ENCODE assay signal across 8 cellular contexts in the genomic region with DNA sequence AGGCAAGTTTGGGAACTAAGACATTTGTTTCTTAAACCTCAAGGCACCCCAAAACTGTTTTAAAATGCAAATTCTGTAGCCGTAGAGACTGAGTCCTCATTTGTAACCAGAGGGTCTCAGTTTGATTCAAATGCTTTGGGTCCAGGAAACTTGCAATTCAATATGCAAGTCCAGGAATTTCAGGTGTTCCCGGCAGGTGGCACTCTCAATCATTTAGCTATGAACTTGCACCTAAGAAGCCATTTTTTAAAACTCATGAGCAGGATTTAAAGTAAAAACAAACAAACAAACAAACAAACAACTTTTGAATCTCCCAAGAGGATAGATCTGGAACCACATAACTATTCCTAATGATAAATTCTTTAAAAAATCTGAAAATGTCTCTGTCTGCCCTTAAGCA. TPM values are rescaled to one million over a fixed set of nuclear protein-coding genes. Genes with fewer than 3 reads are reported as not detected.
DNase-seq lines count a peak whose midpoint lies in the region; ATAC-seq, FAIRE-seq and TF ChIP-seq lines count a peak whose summit lies in the region.
"Had no signal": no experiment of that assay in that cellular context is flagged by ENCODE, and none has a peak within 500 bp of the region (broad histone marks: within the 10 kb centered on the region; RNA-seq: fewer than 3 reads in every experiment).

No MANE protein-coding gene starts in this region.

- WGBS in HepG2 (ENCODE audit: low lambda C conversion rate), result 45% methylated on average over 2 of the region's 2 CpGs

- no peak for ATAC-seq in HepG2

- H3K4me3 ChIP-seq in H7 (ENCODE audit: insufficient read depth, low read depth, low read length), result no peak overlapping the region
- H3K4me3 ChIP-seq in HepG2 (replicated peaks in 1 of 3; ENCODE audit: insufficient read depth in 1 of 3, low read depth in 2 of 3, low read length in 3 of 3), result no peak overlapping the region

- BruUV-seq in HepG2 (replicated peaks; lab: Mats Ljungman, UMichigan), result no TSS peak

- intact Hi-C loops in HepG2 (cut with micrococcal nuclease; ENCODE audit: unreplicated experiment), result loop anchor here (1.0 to 2.0 kb wide), 3 partner anchors 72 to 532 kb away; partner anchors contain the start of gene CAT

- H4K20me1 ChIP-seq in HepG2 (ENCODE audit: insufficient read depth, low read length), result no peaks in the 10 kb centered on the region

- no peak for TF ChIP-seq EP300 in HepG2 (IDR thresholded peaks at IDR 0.05; ENCODE audit: low read depth in 2 of 2, low read length in 2 of 2)
- TF ChIP-seq EP300 in HepG2 (CRISPR knock-in tag; IDR thresholded peaks at IDR 0.05; ENCODE audit: borderline replicate concordance), result no peak

- no peaks in the 10 kb centered on the region for H3K36me3 ChIP-seq in H7 (replicated peaks; ENCODE audit: control insufficient read depth, insufficient read depth, low read length)
- H3K36me3 ChIP-seq in HepG2 (replicated peaks in 1 of 2; ENCODE audit: control insufficient read depth in 1 of 2, insufficient read depth in 2 of 2, low read length in 2 of 2), result no peaks in the 10 kb centered on the region

- peaks cover 56% of the 10 kb centered on the region for H3K4me1 ChIP-seq in HepG2 (ENCODE audit: insufficient read depth, low read length)

- 0 out of 2 replicates have a peak, but pooled peaks have one; percentile 21 for TF ChIP-seq RAD21 in HepG2 (CRISPR knock-in tag; IDR thresholded peaks at IDR 0.05)

- H2AFZ ChIP-seq in HepG2 (ENCODE audit: low read length), result no peak overlapping the region

- POLR2A ChIA-PET in HepG2 (lab: Yijun Ruan, JAX), result no interaction called here

- no peak for TF ChIP-seq POLR2A in HepG2 (IDR thresholded peaks at IDR 0.05; ENCODE audit: insufficient read depth in 1 of 2, low read depth in 2 of 2, low read length in 2 of 2)

- no peak overlapping the region for H3K4me2 ChIP-seq in HepG2 (ENCODE audit: low read depth, low read length)

- in situ Hi-C loops in HepG2 (cut with HindIII; ENCODE audit: extremely low pct_ligation_motif_present, low pct_unique_long_range_greater_than_20kb), result loop anchor here (5.0 to 25.0 kb wide), 4 partner anchors 101 to 1021 kb away; no protein-coding TSS in a partner anchor

- no peak overlapping the region for H3K9ac ChIP-seq in HepG2 (ENCODE audit: insufficient read depth, low read depth, low read length)

- no peaks in the 10 kb centered on the region for H3K79me2 ChIP-seq in HepG2 (ENCODE audit: insufficient read depth, low read length)

- H3K27me3 ChIP-seq in H7 (ENCODE audit: control insufficient read depth, insufficient read depth, low read length) (no peaks in the 10 kb centered on the region), HepG2 (ENCODE audit: control insufficient read depth in 1 of 2, insufficient read depth in 2 of 2, low read length in 2 of 2) (no peaks in the 10 kb centered on the region)

- TF ChIP-seq CTCF in HepG2 (CRISPR knock-in tag; IDR thresholded peaks at IDR 0.05), result peak; percentile 60

- no peaks in the 10 kb centered on the region for H3K9me3 ChIP-seq in HepG2 (ENCODE audit: low read length)

- DNase-seq in DMS79 treated with DMSO at 0.1 percent for 48 hours (lab: John Stamatoyannopoulos, UW) (peak; percentile 36), H7 (peak; percentile 33), SK-N-DZ (ENCODE audit: low spot score) (peak; percentile 29), HepG2 (ENCODE audit: low spot score) (peak; percentile 57), Kasumi-1 (lab: John Stamatoyannopoulos, UW) (no peak), middle frontal gyrus (ENCODE audit: extremely low spot score, low spot score) (no peak), pons (ENCODE audit: low spot score) (no peak)

- no peak overlapping the region for H3K27ac ChIP-seq in HepG2 (ENCODE audit: extremely low read length, insufficient read depth, low read length)
- H3K27ac ChIP-seq: HL-60 had no signal

- FAIRE-seq in HepG2 (lab: Jason Lieb, UNC), result no peak

- CTCF ChIA-PET in HepG2 (lab: Yijun Ruan, JAX; ENCODE audit: low intra/inter-chr PET ratio, low total read pairs), result interaction anchor here (1.1 to 2.1 kb wide), 2 partner anchors 101 to 192 kb away, joined by 3 to 24 read pairs; no protein-coding TSS in a partner anchor

TF ChIP-seq in HepG2, 621 proteins besides CTCF, POLR2A, EP300 and RAD21:
- TF ChIP-seq, protein P1, sequence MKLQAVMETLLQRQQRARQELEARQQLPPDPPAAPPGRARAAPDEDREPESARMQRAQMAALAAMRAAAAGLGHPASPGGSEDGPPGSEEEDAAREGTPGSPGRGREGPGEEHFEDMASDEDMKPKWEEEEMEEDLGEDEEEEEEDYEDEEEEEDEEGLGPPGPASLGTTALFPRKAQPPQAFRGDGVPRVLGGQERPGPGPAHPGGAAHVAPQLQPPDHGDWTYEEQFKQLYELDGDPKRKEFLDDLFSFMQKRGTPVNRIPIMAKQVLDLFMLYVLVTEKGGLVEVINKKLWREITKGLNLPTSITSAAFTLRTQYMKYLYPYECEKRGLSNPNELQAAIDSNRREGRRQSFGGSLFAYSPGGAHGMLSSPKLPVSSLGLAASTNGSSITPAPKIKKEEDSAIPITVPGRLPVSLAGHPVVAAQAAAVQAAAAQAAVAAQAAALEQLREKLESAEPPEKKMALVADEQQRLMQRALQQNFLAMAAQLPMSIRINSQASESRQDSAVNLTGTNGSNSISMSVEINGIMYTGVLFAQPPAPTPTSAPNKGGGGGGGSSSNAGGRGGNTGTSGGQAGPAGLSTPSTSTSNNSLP (IDR thresholded peaks at IDR 0.05; ENCODE audit: low read depth, low read length), result 0 out of 2 replicates have a peak, but pooled peaks have one; percentile 24
- TF ChIP-seq NFRKB (IDR thresholded peaks at IDR 0.05), result no peak
- TF ChIP-seq SMC3 (IDR thresholded peaks at IDR 0.05; ENCODE audit: low read length), result peak; percentile 85
- TF ChIP-seq STAG1 (CRISPR knock-in tag; IDR thresholded peaks at IDR 0.05), result peak; percentile 69
- peak; percentile 13 for TF ChIP-seq TEAD3 (CRISPR knock-in tag; optimal IDR thresholded peaks at IDR 0.05; ENCODE audit: borderline replicate concordance)
- TF ChIP-seq ELF3 (CRISPR knock-in tag; IDR thresholded peaks at IDR 0.05), result 0 out of 2 replicates have a peak, but pooled peaks have one; percentile 22
- TF ChIP-seq FOXA3 (CRISPR knock-in tag; IDR thresholded peaks at IDR 0.05), result no peak
- no peak for TF ChIP-seq ZMAT3 (CRISPR knock-in tag; conservative IDR thresholded peaks at IDR 0.05)
TF ChIP-seq in HepG2: peak in this region for 5.

RNA-seq across cellular contexts. Expression of gene ABTB2, which starts 8.7 kb away (rescaled TPM):
- 9.3 and 12.2 TPM in 2 replicates for total RNA-seq in H7 (2014; rRNA removed; shearing (Covaris generic))
- 0.03 TPM in 1 of 2 replicates, not detected in the other for polyA plus RNA-seq in SK-N-DZ (2014; cell fraction: cytosol; rRNA removed)
- not detected in 2 replicates for polyA plus RNA-seq in SK-N-DZ (2014; cell fraction: nucleus; rRNA removed)
- total RNA-seq in HepG2 (2016; rRNA removed; fragmentation: Illumina TruSeq; extraction: Trizol), result 5.1 TPM in 2 replicates
- 3.3 and 3.4 TPM in 2 replicates for total RNA-seq in HepG2 (2016; cell fraction: cytosol; rRNA removed; fragmentation: Illumina TruSeq; extraction: Trizol; ENCODE audit: low read depth)
- 4.1 and 4.8 TPM in 2 replicates for total RNA-seq in HepG2 (2016; cell fraction: insoluble cytoplasmic fraction; rRNA removed; fragmentation: Illumina TruSeq; extraction: Trizol)
- 2.0 and 2.1 TPM in 2 replicates for total RNA-seq in HepG2 (2016; cell fraction: membrane; rRNA removed; fragmentation: Illumina TruSeq; extraction: Trizol)
- 6.9 and 8.5 TPM in 2 replicates for total RNA-seq in HepG2 (2016; cell fraction: nucleus; rRNA removed; fragmentation: Illumina TruSeq; extraction: Trizol)
- polyA plus RNA-seq in HepG2 (2011; rRNA removed), result 12.6 and 15.4 TPM in 2 replicates
- polyA plus RNA-seq in HepG2 (2011; cell fraction: cytosol; rRNA removed), result 6.3 and 10.5 TPM in 2 replicates
- polyA plus RNA-seq in HepG2 (2011; cell fraction: nucleus; rRNA removed), result 33.6 and 53.2 TPM in 2 replicates
- 9.3 and 13.3 TPM in 2 replicates for polyA plus RNA-seq in HepG2 (2012)
- polyA plus RNA-seq in HepG2 (2016; cell fraction: cytosol; fragmentation: Illumina TruSeq; extraction: Trizol; ENCODE audit: low read depth), result 0.42 and 0.49 TPM in 2 replicates
- 6.6 and 8.1 TPM in 2 replicates for polyA plus RNA-seq in HepG2 (2016; cell fraction: insoluble cytoplasmic fraction; fragmentation: Illumina TruSeq; extraction: Trizol; ENCODE audit: low read depth)
- polyA plus RNA-seq in HepG2 (2016; cell fraction: membrane; fragmentation: Illumina TruSeq; extraction: Trizol; ENCODE audit: low read depth), result 1.2 and 1.6 TPM in 2 replicates
- polyA plus RNA-seq in HepG2 (2016; cell fraction: nucleus; fragmentation: Illumina TruSeq; extraction: Trizol; ENCODE audit: insufficient read depth, low read depth), result 14.1 and 15.1 TPM in 2 replicates
- 2.9 and 21.3 TPM in 2 replicates for polyA minus RNA-seq in HepG2 (2011; rRNA and poly(A)+ RNA removed; ENCODE audit: low replicate concordance)
- 7.5 and 8.7 TPM in 2 replicates for polyA minus RNA-seq in HepG2 (2011; cell fraction: cytosol; rRNA and poly(A)+ RNA removed)
- 12.9 and 21.4 TPM in 2 replicates for polyA minus RNA-seq in HepG2 (2011; cell fraction: nucleus; rRNA and poly(A)+ RNA removed)

Comparison
In these comparisons a context has a peak if more than half of its experiments do, and no peak if none do; other contexts are left out.
1. DNase-seq: peak in DMS79 treated with DMSO at 0.1 percent for 48 hours (single experiment), H7 (single experiment), SK-N-DZ (single experiment) and HepG2 (single experiment); none in Kasumi-1 (0 of 2), middle frontal gyrus (single experiment) and pons (single experiment).